In the genomic region with DNA sequence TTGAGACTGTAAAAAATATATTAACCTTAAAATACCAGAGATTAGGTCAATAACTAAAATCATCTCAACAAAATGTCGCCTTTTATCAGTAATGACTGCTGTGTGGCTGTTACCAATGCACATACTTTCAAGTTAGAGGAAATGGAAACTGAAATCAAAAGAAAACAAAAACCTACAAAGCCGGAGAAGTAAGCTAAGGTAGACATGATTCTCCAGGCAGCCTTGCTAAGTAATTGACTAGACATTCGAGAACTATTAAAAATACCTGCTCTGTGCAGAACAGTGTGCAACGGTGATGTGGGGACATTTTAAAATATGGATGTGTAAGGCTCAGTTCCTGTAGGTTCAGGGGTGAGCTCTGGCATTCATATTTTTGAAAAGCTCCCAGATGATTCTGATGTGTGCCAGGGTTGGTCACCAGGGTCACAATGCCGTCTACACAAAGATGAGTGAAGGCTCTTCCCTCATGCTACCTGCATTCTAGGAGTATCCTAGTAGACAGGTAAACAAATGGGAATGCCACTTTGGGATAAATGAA, we compare ENCODE assay signal across 8 cellular contexts. TPM values are rescaled to one million over a fixed set of nuclear protein-coding genes. Genes with fewer than 3 reads are reported as not detected.
DNase-seq lines count a peak whose midpoint lies in the region; ATAC-seq lines count a peak whose summit lies in the region.

No MANE protein-coding gene starts in this region.

- peaks cover 24% of the 10 kb centered on the region for H3K27me3 ChIP-seq in iPS-15b (ENCODE audit: control insufficient read depth, insufficient read depth, low read length)

- H3K9me3 Mint-ChIP-seq in activated CD4-positive, alpha-beta memory T cell treated with anti-CD3 and anti-CD28 coated beads, Interleukin-2, amount 10 ng/mL, durations not matched to agents 7 days and 5 days, result no peaks in the 10 kb centered on the region
- no peaks in the 10 kb centered on the region for H3K9me3 Mint-ChIP-seq in stimulated activated naive CD8-positive, alpha-beta T cell treated with anti-CD3 and anti-CD28 coated beads, Interleukin-15, Interleukin-2, amounts not matched to agents 100 ng/mL and 50 ng/mL, for 24 hours

- ATAC-seq in GM19324 (IDR thresholded peaks at IDR 0.05; ENCODE audit: low FRiP score, unreplicated experiment) (peak; percentile 54), HG03064 (IDR thresholded peaks at IDR 0.05; ENCODE audit: low read depth, unreplicated experiment) (peak; percentile 46)

- H3K4me3 Mint-ChIP-seq in activated CD4-positive, alpha-beta memory T cell treated with anti-CD3 and anti-CD28 coated beads, Interleukin-2, amount 10 ng/mL, durations not matched to agents 7 days and 5 days, result peak overlapping the region; percentile 96
- peak overlapping the region; percentile 88 for H3K4me3 Mint-ChIP-seq in stimulated activated naive CD8-positive, alpha-beta T cell treated with anti-CD3 and anti-CD28 coated beads, Interleukin-15, Interleukin-2, amounts not matched to agents 100 ng/mL and 50 ng/mL, for 24 hours

- peak overlapping the region; percentile 59 for H3K4me3 ChIP-seq in iPS-15b (ENCODE audit: low read depth, low read length)

- POLR2A ChIA-PET in activated CD4-positive, alpha-beta memory T cell treated with anti-CD3 and anti-CD28 coated beads, Interleukin-2, amount 10 ng/mL, durations not matched to agents 7 days and 5 days (lab: Charles Lee), result interaction anchor here (0.7 to 4.2 kb wide), 24 partner anchors 7 to 1925 kb away, joined by 3 to 77 read pairs (median 4); partner anchors contain the start of genes AKAP11, CCDC122, DNAJC15 and LACC1

- H3K4me1 ChIP-seq in iPS-15b (ENCODE audit: control insufficient read depth, insufficient read depth, low read length), result no peaks in the 10 kb centered on the region

- no peak overlapping the region for H3K9ac ChIP-seq in iPS-15b (ENCODE audit: low read depth, low read length)

- H3K27me3 Mint-ChIP-seq in activated CD4-positive, alpha-beta memory T cell treated with anti-CD3 and anti-CD28 coated beads, Interleukin-2, amount 10 ng/mL, durations not matched to agents 7 days and 5 days, result no peaks in the 10 kb centered on the region
- H3K27me3 Mint-ChIP-seq in stimulated activated naive CD8-positive, alpha-beta T cell treated with anti-CD3 and anti-CD28 coated beads, Interleukin-15, Interleukin-2, amounts not matched to agents 100 ng/mL and 50 ng/mL, for 24 hours, result no peaks in the 10 kb centered on the region

- H3K36me3 Mint-ChIP-seq in activated CD4-positive, alpha-beta memory T cell treated with anti-CD3 and anti-CD28 coated beads, Interleukin-2, amount 10 ng/mL, durations not matched to agents 7 days and 5 days (ENCODE audit: low read depth), result peaks cover 33% of the 10 kb centered on the region
- no peaks in the 10 kb centered on the region for H3K36me3 Mint-ChIP-seq in stimulated activated naive CD8-positive, alpha-beta T cell treated with anti-CD3 and anti-CD28 coated beads, Interleukin-15, Interleukin-2, amounts not matched to agents 100 ng/mL and 50 ng/mL, for 24 hours (ENCODE audit: low read depth)

- H3K9me3 ChIP-seq in iPS-15b (ENCODE audit: control insufficient read depth, insufficient read depth, low read length), result no peaks in the 10 kb centered on the region

- CTCF ChIA-PET in activated CD4-positive, alpha-beta memory T cell treated with anti-CD3 and anti-CD28 coated beads, Interleukin-2, amount 10 ng/mL, durations not matched to agents 7 days and 5 days (lab: Charles Lee), result interaction anchor here (0.6 to 3.5 kb wide), 11 partner anchors 21 to 1654 kb away, joined by 3 to 14 read pairs (median 4); partner anchors contain the start of gene DNAJC15

- H3K4me1 Mint-ChIP-seq in activated CD4-positive, alpha-beta memory T cell treated with anti-CD3 and anti-CD28 coated beads, Interleukin-2, amount 10 ng/mL, durations not matched to agents 7 days and 5 days, result peaks cover 65% of the 10 kb centered on the region
- peaks cover 76% of the 10 kb centered on the region for H3K4me1 Mint-ChIP-seq in stimulated activated naive CD8-positive, alpha-beta T cell treated with anti-CD3 and anti-CD28 coated beads, Interleukin-15, Interleukin-2, amounts not matched to agents 100 ng/mL and 50 ng/mL, for 24 hours (ENCODE audit: low read depth)

- H3K36me3 ChIP-seq in iPS-15b (ENCODE audit: control insufficient read depth, insufficient read depth, low read length), result no peaks in the 10 kb centered on the region

- H3K27ac Mint-ChIP-seq in activated CD4-positive, alpha-beta memory T cell treated with anti-CD3 and anti-CD28 coated beads, Interleukin-2, amount 10 ng/mL, durations not matched to agents 7 days and 5 days, result peak overlapping the region; percentile 99
- peak overlapping the region; percentile 98 for H3K27ac Mint-ChIP-seq in stimulated activated naive CD8-positive, alpha-beta T cell treated with anti-CD3 and anti-CD28 coated beads, Interleukin-15, Interleukin-2, amounts not matched to agents 100 ng/mL and 50 ng/mL, for 24 hours

- DNase-seq in activated CD4-positive, alpha-beta memory T cell treated with anti-CD3 and anti-CD28 coated beads, Interleukin-2, amount 10 ng/mL, durations not matched to agents 7 days and 5 days, result peak; percentile 33
- DNase-seq in dermis blood vessel endothelial cell (no peak), GF-D8 (lab: John Stamatoyannopoulos, UW) (no peak)
- no peak for DNase-seq in stimulated activated CD4-positive, alpha-beta T cell treated with anti-CD3 and anti-CD28 coated beads, Interleukin-4, amount 100 ng/mL, for 1 hour

RNA-seq across cellular contexts. Expression of gene EPSTI1, which starts 0.6 kb away (rescaled TPM):
- 100 to 1,000 TPM; 128 to 135 TPM for total RNA-seq in activated CD4-positive, alpha-beta memory T cell treated with anti-CD3 and anti-CD28 coated beads, Interleukin-2, amount 10 ng/mL, durations not matched to agents 7 days and 5 days
- 2.0 and 4.2 TPM in 2 replicates for total RNA-seq in dermis blood vessel endothelial cell

RNA-seq across cellular contexts. Expression of gene DNAJC15, which starts 30.7 kb away (rescaled TPM):
- total RNA-seq in activated CD4-positive, alpha-beta memory T cell treated with anti-CD3 and anti-CD28 coated beads, Interleukin-2, amount 10 ng/mL, durations not matched to agents 7 days and 5 days, result 10 to 100 TPM; 14.6 to 16.3 TPM
- total RNA-seq in dermis blood vessel endothelial cell, result 4.9 and 14.0 TPM in 2 replicates

Comparison
In these comparisons a context has a peak if more than half of its experiments do, and no peak if none do; other contexts are left out.
1. RNA of gene EPSTI1, which starts 0.6 kb away (total RNA-seq): 128 to 135 TPM in activated CD4-positive, alpha-beta memory T cell treated with anti-CD3 and anti-CD28 coated beads, Interleukin-2, amount 10 ng/mL, durations not matched to agents 7 days and 5 days; 2.0 to 4.2 TPM in dermis blood vessel endothelial cell; every median in the first group is over 10 times any median in the second.